9 cellular contexts compared by ENCODE assay signal in the genomic region with DNA sequence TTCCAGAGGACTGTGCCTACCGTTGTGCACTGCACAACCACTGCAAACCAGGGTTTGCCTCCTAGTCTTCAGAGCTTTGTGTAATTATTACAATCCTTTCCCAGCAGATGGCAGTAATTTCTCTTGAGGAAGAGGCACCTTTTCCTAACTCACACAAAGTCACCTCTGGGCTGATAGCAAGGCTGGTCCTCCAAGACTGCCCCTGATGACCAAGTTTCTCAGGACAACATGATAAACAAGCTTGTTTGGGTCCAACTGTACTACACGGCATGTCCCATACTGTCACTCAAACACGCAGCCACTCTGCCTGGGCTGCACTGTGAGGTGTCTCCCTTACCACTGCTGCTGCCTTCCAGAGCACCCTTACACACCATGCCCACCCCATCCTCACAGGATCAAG. TPM values are rescaled to one million over a fixed set of nuclear protein-coding genes. Genes with fewer than 3 reads are reported as not detected.
A peak's percentile ranks its signal among the peaks of the same experiment; 100 is the strongest.
DNase-seq lines count a peak whose midpoint lies in the region; ATAC-seq and TF ChIP-seq lines count a peak whose summit lies in the region.
"Had no signal": no experiment of that assay in that cellular context is flagged by ENCODE, and none has a peak within 500 bp of the region (broad histone marks: within the 10 kb centered on the region; RNA-seq: fewer than 3 reads in every experiment).

No MANE protein-coding gene starts in this region.

- TF ChIP-seq CTCF in Calu3 (IDR thresholded peaks at IDR 0.05; ENCODE audit: unreplicated experiment) (peak; percentile 38), esophagus squamous epithelium (IDR thresholded peaks at IDR 0.05) (peak in 5 of 6 experiments; percentile 25 to 54 (median 39)), omental fat pad (IDR thresholded peaks at IDR 0.05) (peak in 1 of 3 donors; percentile 23)

- DNase-seq in Calu3 (no peak), RPMI7951 (ENCODE audit: low read depth) (peak; percentile 41), esophagus squamous epithelium (lab: John Stamatoyannopoulos, UW) (no peak), omental fat pad (ENCODE audit: low spot score) (no peak)
- DNase-seq in Jurkat, Clone E6-1 (ENCODE audit: low read depth, low spot score): peak; percentile 34
- no peak for DNase-seq in naive thymus-derived CD8-positive, alpha-beta T cell

- H3K27ac Mint-ChIP-seq in Calu3 (ENCODE audit: unreplicated experiment): no peak overlapping the region
- H3K27ac Mint-ChIP-seq in naive thymus-derived CD8-positive, alpha-beta T cell: no peak overlapping the region
- H3K27ac Mint-ChIP-seq: naive thymus-derived CD4-positive, alpha-beta T cell had no signal

- no peak for TF ChIP-seq POLR2A in esophagus squamous epithelium (IDR thresholded peaks at IDR 0.05)

- H3K27ac ChIP-seq in esophagus squamous epithelium: no peak overlapping the region

- H3K36me3 Mint-ChIP-seq in Calu3 (ENCODE audit: insufficient read depth, unreplicated experiment): no peaks in the 10 kb centered on the region
- H3K36me3 Mint-ChIP-seq in naive thymus-derived CD8-positive, alpha-beta T cell: no peaks in the 10 kb centered on the region
- H3K36me3 Mint-ChIP-seq: naive thymus-derived CD4-positive, alpha-beta T cell had no signal

- BruUV-seq in Calu3 (replicated peaks; lab: Mats Ljungman, UMichigan): no TSS peak

- WGBS in esophagus squamous epithelium, 2 donors: 40 to 51% methylated on average over 3 of the region's 3 CpGs

- no peaks in the 10 kb centered on the region for H3K9me3 ChIP-seq in esophagus squamous epithelium

- H3K4me1 ChIP-seq in esophagus squamous epithelium: peaks cover 0 to 3% (median 0%) of the 10 kb centered on the region in 3 donors

- H3K9me3 Mint-ChIP-seq in Calu3 (ENCODE audit: low read depth, unreplicated experiment): no peaks in the 10 kb centered on the region
- no peaks in the 10 kb centered on the region for H3K9me3 Mint-ChIP-seq in naive thymus-derived CD8-positive, alpha-beta T cell

- H3K4me1 Mint-ChIP-seq in Calu3 (ENCODE audit: low read depth, unreplicated experiment): no peaks in the 10 kb centered on the region
- H3K4me1 Mint-ChIP-seq in naive thymus-derived CD8-positive, alpha-beta T cell: peaks cover 0 to 2% (median 0%) of the 10 kb centered on the region in 4 donors

- intact Hi-C loops in Calu3 (cut with micrococcal nuclease; ENCODE audit: unreplicated experiment): loop anchor here (1.0 to 5.0 kb wide), 3 partner anchors 109 to 211 kb away; no protein-coding TSS in a partner anchor
- intact Hi-C loops in esophagus squamous epithelium (cut with DNase I): loop anchor here (10.0 kb wide), 1 partner anchor 117 kb away; no protein-coding TSS in a partner anchor

- H3K4me3 ChIP-seq in Jurkat, Clone E6-1 (ENCODE audit: low read length): no peak overlapping the region
- no peak overlapping the region for H3K4me3 ChIP-seq in esophagus squamous epithelium

- H3K4me3 Mint-ChIP-seq in Calu3 (ENCODE audit: low read depth, unreplicated experiment): no peak overlapping the region
- no peak overlapping the region for H3K4me3 Mint-ChIP-seq in naive thymus-derived CD8-positive, alpha-beta T cell
- H3K4me3 Mint-ChIP-seq: naive thymus-derived CD4-positive, alpha-beta T cell had no signal

- peaks cover 0 to 3% (median 0%) of the 10 kb centered on the region in 3 donors for H3K36me3 ChIP-seq in esophagus squamous epithelium

- CTCF ChIA-PET in Calu3 (lab: Charles Lee): interaction anchor here (0.7 to 1.4 kb wide), 2 partner anchors 122 to 124 kb away, joined by 3 to 11 read pairs; no protein-coding TSS in a partner anchor

- H3K27me3 Mint-ChIP-seq in Calu3 (ENCODE audit: unreplicated experiment): no peaks in the 10 kb centered on the region
- peaks cover 14 to 55% (median 32%) of the 10 kb centered on the region in 5 donors for H3K27me3 Mint-ChIP-seq in naive thymus-derived CD8-positive, alpha-beta T cell

- peak; percentile 76 for ATAC-seq in GM19035 (IDR thresholded peaks at IDR 0.05; ENCODE audit: unreplicated experiment)
- peak; percentile 51 for ATAC-seq in omental fat pad (ENCODE audit: low FRiP score)
- ATAC-seq in HG03045 (IDR thresholded peaks at IDR 0.05; ENCODE audit: unreplicated experiment): no peak
- no peak for ATAC-seq in naive thymus-derived CD8-positive, alpha-beta T cell
- ATAC-seq: naive thymus-derived CD4-positive, alpha-beta T cell had no signal

- POLR2A ChIA-PET in naive thymus-derived CD8-positive, alpha-beta T cell (lab: Charles Lee): no interaction called here

- no peaks in the 10 kb centered on the region for H3K27me3 ChIP-seq in esophagus squamous epithelium

RNA-seq across cellular contexts. Expression of a gene that starts 39.3 kb away (rescaled TPM):
- total RNA-seq in Calu3 (2022): 3.8 and 6.2 TPM in 2 replicates
- 7.7 TPM for polyA plus RNA-seq in Jurkat, Clone E6-1 (2012; ENCODE audit: insufficient read depth, insufficient read length)
- 0.96 and 1.3 TPM in 2 replicates for total RNA-seq in RPMI7951 (2014; rRNA removed; shearing (Covaris generic))
- total RNA-seq in esophagus squamous epithelium: 1 to 10 TPM in 3 of 4 donors, under 1 TPM in 1; 0.97 to 3.8 (median 1.7) TPM
- total RNA-seq in omental fat pad: 1 to 10 TPM; 2.2 to 5.2 (median 3.9) TPM
- total RNA-seq in naive thymus-derived CD8-positive, alpha-beta T cell: 10 to 100 TPM; 12.5 to 14.4 TPM
- 1 to 10 TPM; 1.4 to 3.3 (median 2.4) TPM for polyA plus RNA-seq in naive thymus-derived CD8-positive, alpha-beta T cell

Comparison
In these comparisons a context has a peak if more than half of its experiments do, and no peak if none do; other contexts are left out.
1. DNase-seq: peak in Jurkat, Clone E6-1 (single experiment) and RPMI7951 (single experiment); none in Calu3 (single experiment), esophagus squamous epithelium (single experiment), omental fat pad (single experiment) and naive thymus-derived CD8-positive, alpha-beta T cell (0 of 10).
2. ATAC-seq: peak in GM19035 (single experiment) and omental fat pad (single experiment); none in HG03045 (single experiment) and naive thymus-derived CD8-positive, alpha-beta T cell (0 of 2).